Comparison of ENCODE assay signal across 1 cellular context in genomic region chr6:149138699-149139294, GRCh38.
TF ChIP-seq lines count a peak whose summit lies in the region.

No MANE protein-coding gene starts in this region.

TF ChIP-seq in HCT116, 20 proteins besides CTCF, POLR2A, EP300 and RAD21 (continued from another document):
- TF ChIP-seq REST (IDR thresholded peaks at IDR 0.05; ENCODE audit: low read depth) (no peak), TCF7L2 (IDR thresholded peaks at IDR 0.05; ENCODE audit: borderline replicate concordance, extremely low read depth, insufficient read depth, insufficient read length) (no peak), MAX (IDR thresholded peaks at IDR 0.05) (no peak), EGR1 (IDR thresholded peaks at IDR 0.05; ENCODE audit: low read depth) (no peak), EZH2phosphoT487 (IDR thresholded peaks at IDR 0.05; ENCODE audit: borderline replicate concordance) (no peak), FOSL1 (IDR thresholded peaks at IDR 0.05; ENCODE audit: low read depth) (no peak)
